ENCODE assay signal across 11 cellular contexts in genomic region chr2:101272045-101272784, GRCh38.
DNase-seq lines count a peak whose midpoint lies in the region; ATAC-seq lines count a peak whose summit lies in the region.
"Had no signal": no experiment of that assay in that cellular context is flagged by ENCODE, and none has a peak within 500 bp of the region (broad histone marks: within the 10 kb centered on the region; RNA-seq: fewer than 3 reads in every experiment).

No MANE protein-coding gene starts in this region.

- peak; percentile 51 for ATAC-seq in GM18508 (IDR thresholded peaks at IDR 0.05; ENCODE audit: insufficient read depth, unreplicated experiment)
- peak; percentile 73 for ATAC-seq in GM21367 (IDR thresholded peaks at IDR 0.05; ENCODE audit: unreplicated experiment)
- peak; percentile 79 for ATAC-seq in HG03159 (IDR thresholded peaks at IDR 0.05; ENCODE audit: unreplicated experiment)

- peak overlapping the region; percentile 6 for H3K27ac ChIP-seq in epithelial cell of prostate
- H3K27ac ChIP-seq: uterus had no signal

- no peak for DNase-seq in epithelial cell of prostate (ENCODE audit: low read depth, low spot score)
- DNase-seq in KG1 (lab: John Stamatoyannopoulos, UW): no peak
- no peak for DNase-seq in NCI-H524 treated with DMSO at 0.1 percent for 48 hours (lab: John Stamatoyannopoulos, UW)
- DNase-seq in DMS 273 (lab: John Stamatoyannopoulos, UW; ENCODE audit: unreplicated experiment): no peak
- DNase-seq in ecto neural progenitor cell (ENCODE audit: low spot score): no peak
- DNase-seq: MV-4-11, SW 1271, uterus had no signal
